Comparison of ENCODE assay signal across 8 cellular contexts in genomic region chr16:69761983-69762842, GRCh38. TPM values are rescaled to one million over a fixed set of nuclear protein-coding genes. Genes with fewer than 3 reads are reported as not detected.
DNase-seq lines count a peak whose midpoint lies in the region; ATAC-seq and TF ChIP-seq lines count a peak whose summit lies in the region.

Gene WWP2, plus strand, starts transcription at chr16:69762332. Its CDS starts 24,679 bp downstream, at chr16:69787011.

- no peaks in the 10 kb centered on the region for H3K9me3 ChIP-seq in adrenal gland (replicated peaks in 1 of 3)
- no peaks in the 10 kb centered on the region for H3K9me3 ChIP-seq in left ventricle myocardium inferior (replicated peaks)
- no peaks in the 10 kb centered on the region for H3K9me3 ChIP-seq in upper lobe of right lung

- peak within 1 kb of the TSS; percentile 49 to 99 (median 87) for H3K4me3 ChIP-seq in adrenal gland
- peak within 1 kb of the TSS; percentile 86 for H3K4me3 ChIP-seq in left ventricle myocardium inferior
- peak within 1 kb of the TSS; percentile 88 for H3K4me3 ChIP-seq in upper lobe of right lung

- 0 to 1% (median 1%) methylated on average over 5 to 56 of the region's 68 CpGs for WGBS in adrenal gland, 4 donors

- TF ChIP-seq CTCF in adrenal gland (IDR thresholded peaks at IDR 0.05), result no peak
- no peak for TF ChIP-seq CTCF in left ventricle myocardium inferior (IDR thresholded peaks at IDR 0.05; ENCODE audit: borderline replicate concordance)
- no peak for TF ChIP-seq CTCF in progenitor cell of endocrine pancreas (IDR thresholded peaks at IDR 0.05; ENCODE audit: unreplicated experiment)
- TF ChIP-seq CTCF in upper lobe of right lung (IDR thresholded peaks at IDR 0.05), result no peak

- TF ChIP-seq POLR2A in adrenal gland (IDR thresholded peaks at IDR 0.05), result peak in 1 of 2 donors; percentile 55

- no peaks in the 10 kb centered on the region for H3K27me3 Mint-ChIP-seq in progenitor cell of endocrine pancreas

- peak; percentile 88 for ATAC-seq in upper lobe of right lung

- H3K36me3 Mint-ChIP-seq in progenitor cell of endocrine pancreas (ENCODE audit: insufficient read depth), result peaks cover 4% of the 10 kb centered on the region

- H3K4me1 Mint-ChIP-seq in progenitor cell of endocrine pancreas (ENCODE audit: low read depth), result peaks cover 7% of the 10 kb centered on the region

- H3K27me3 ChIP-seq in adrenal gland (no peaks in the 10 kb centered on the region), left ventricle myocardium inferior (ENCODE audit: low read depth) (no peaks in the 10 kb centered on the region), upper lobe of right lung (no peaks in the 10 kb centered on the region)

- peak within 1 kb of the TSS; percentile 72 to 98 (median 90) for H3K27ac ChIP-seq in adrenal gland
- H3K27ac ChIP-seq in left ventricle myocardium inferior (replicated peaks), result peak within 1 kb of the TSS; percentile 89
- peak within 1 kb of the TSS; percentile 95 for H3K27ac ChIP-seq in upper lobe of right lung

- peak within 1 kb of the TSS; percentile 98 for H3K27ac Mint-ChIP-seq in progenitor cell of endocrine pancreas

- H3K36me3 ChIP-seq in adrenal gland (replicated peaks in 1 of 2), result no peaks in the 10 kb centered on the region
- no peaks in the 10 kb centered on the region for H3K36me3 ChIP-seq in left ventricle myocardium inferior
- no peaks in the 10 kb centered on the region for H3K36me3 ChIP-seq in upper lobe of right lung

- H3K4me1 ChIP-seq in adrenal gland (replicated peaks in 1 of 2) (peaks cover 6 to 16% of the 10 kb centered on the region in 2 donors), left ventricle myocardium inferior (peaks cover 21% of the 10 kb centered on the region), upper lobe of right lung (peaks cover 18% of the 10 kb centered on the region)

- H3K4me3 Mint-ChIP-seq in progenitor cell of endocrine pancreas (ENCODE audit: low read depth), result peak within 1 kb of the TSS; percentile 93

- DNase-seq in GM03348 (ENCODE audit: low spot score), result peak; percentile 91
- DNase-seq in HCEC 1CT, result peak; percentile 52
- DNase-seq in NAMALWA (ENCODE audit: low spot score), result peak; percentile 89
- peak; percentile 70 to 88 (median 72) for DNase-seq in T-helper 1 cell
- DNase-seq in adrenal gland, result peak; percentile 67 to 81 (median 74)
- DNase-seq in left ventricle myocardium inferior, result peak; percentile 72
- peak; percentile 74 for DNase-seq in progenitor cell of endocrine pancreas (ENCODE audit: low spot score, unreplicated experiment)
- peak; percentile 92 for DNase-seq in upper lobe of right lung

- H3K9me3 Mint-ChIP-seq in progenitor cell of endocrine pancreas (ENCODE audit: low read depth), result no peaks in the 10 kb centered on the region

- intact Hi-C loops in adrenal gland (cut with DNase I) (no loop called here), left ventricle myocardium inferior (cut with micrococcal nuclease) (no loop called here), upper lobe of right lung (cut with DNase I) (no loop called here)

RNA-seq across cellular contexts. Expression of gene WWP2, which starts in this region (rescaled TPM):
- total RNA-seq in adrenal gland (10 to 100 TPM; 62.2 to 99.8 (median 77.7) TPM), left ventricle myocardium inferior (21.3 TPM), progenitor cell of endocrine pancreas (58.8 and 62.3 TPM in 2 replicates), upper lobe of right lung (71.9 TPM)
- 10 to 100 TPM; 28.3 to 45.7 (median 31.6) TPM for polyA plus RNA-seq in adrenal gland

Comparison
In these comparisons a context has a peak if more than half of its experiments do, and no peak if none do; other contexts are left out.
1. Peak in every context shown above with its lines: DNase-seq, ATAC-seq, H3K4me3 ChIP-seq and H3K27ac ChIP-seq.